ENCODE assay signal across 8 cellular contexts in genomic region chr14:29419736-29420135, GRCh38.
"Had no signal": no experiment of that assay in that cellular context is flagged by ENCODE, and none has a peak within 500 bp of the region (broad histone marks: within the 10 kb centered on the region; RNA-seq: fewer than 3 reads in every experiment).

No MANE protein-coding gene starts in this region.

- H3K9me3 ChIP-seq: HAP-1 had no signal

- H3K4me3 ChIP-seq: HAP-1 had no signal

- DNase-seq: GOT3, H7, HFFc6, KBM-7 had no signal

- H3K27ac ChIP-seq: HL-60 had no signal

- H3K36me3 ChIP-seq: HAP-1 had no signal

- FAIRE-seq: HepG2 had no signal

- H3K4me1 ChIP-seq: HAP-1 had no signal

- ATAC-seq: HCT116, HepG2 had no signal
